In the genomic region with DNA sequence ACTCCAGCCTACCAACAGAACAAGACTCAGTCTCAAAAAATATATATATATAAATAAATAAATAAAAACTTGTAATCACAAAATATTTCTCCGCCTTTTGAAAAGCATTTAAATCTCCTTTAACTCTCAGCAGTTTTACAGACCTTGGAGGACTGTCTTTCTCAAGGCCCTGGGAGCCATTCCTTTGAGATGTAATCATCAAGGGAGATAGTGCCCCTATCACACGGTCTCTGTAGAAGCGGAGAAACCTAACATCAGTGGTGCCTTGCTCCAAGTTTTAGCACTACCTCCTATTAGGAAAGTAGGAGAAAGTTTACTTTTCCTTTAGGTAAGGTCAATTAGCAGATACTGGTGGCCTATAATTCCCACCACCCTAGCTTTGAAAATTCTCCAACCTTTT, we compare ENCODE assay signal across 20 cellular contexts. TPM values are rescaled to one million over a fixed set of nuclear protein-coding genes. Genes with fewer than 3 reads are reported as not detected.
DNase-seq lines count a peak whose midpoint lies in the region; ATAC-seq and TF ChIP-seq lines count a peak whose summit lies in the region.
"Had no signal": no experiment of that assay in that cellular context is flagged by ENCODE, and none has a peak within 500 bp of the region (broad histone marks: within the 10 kb centered on the region; RNA-seq: fewer than 3 reads in every experiment).

No MANE protein-coding gene starts in this region.

- H3K79me1 ChIP-seq in mesenchymal stem cell (replicated peaks; ENCODE audit: low read length, poor library complexity, severe bottlenecking): peaks cover 9% of the 10 kb centered on the region

- H3K9me3 ChIP-seq in mesenchymal stem cell (ENCODE audit: control insufficient read depth, low read length): no peaks in the 10 kb centered on the region
- no peaks in the 10 kb centered on the region for H3K9me3 ChIP-seq in vagina
- H3K9me3 ChIP-seq: Peyer's patch, SJSA1 had no signal

- no peak overlapping the region for H3K4me3 Mint-ChIP-seq in activated naive CD4-positive, alpha-beta T cell treated with anti-CD3 and anti-CD28 coated beads, Interleukin-2, amount 10 ng/mL, durations not matched to agents 7 days and 5 days

- peak overlapping the region; percentile 44 for H2AK5ac ChIP-seq in mesenchymal stem cell (ENCODE audit: low read length, severe bottlenecking)

- no peak overlapping the region for H4K8ac ChIP-seq in mesenchymal stem cell (ENCODE audit: low read length)

- TF ChIP-seq CTCF in brain microvascular endothelial cell (IDR thresholded peaks at IDR 0.05; ENCODE audit: low read depth, low read length, missing control alignments) (no peak), vagina (IDR thresholded peaks at IDR 0.05) (no peak)

- no peak overlapping the region for H3K9ac ChIP-seq in mesenchymal stem cell (ENCODE audit: low read length)

- H3K18ac ChIP-seq in mesenchymal stem cell (ENCODE audit: low read depth in 1 of 2, low read length in 2 of 2): no peak overlapping the region

- H2BK5ac ChIP-seq in mesenchymal stem cell (ENCODE audit: low read depth, low read length, poor library complexity, severe bottlenecking): no peak overlapping the region

- H3K4me3 ChIP-seq in brain microvascular endothelial cell (ENCODE audit: low read depth, low read length) (no peak overlapping the region), mesenchymal stem cell (ENCODE audit: insufficient read depth in 1 of 2, low read depth in 1 of 2, low read length in 2 of 2) (no peak overlapping the region), vagina (no peak overlapping the region)
- H3K4me3 ChIP-seq: Peyer's patch, SJSA1 had no signal

- no peak overlapping the region for H3K27ac Mint-ChIP-seq in activated naive CD4-positive, alpha-beta T cell treated with anti-CD3 and anti-CD28 coated beads, Interleukin-2, amount 10 ng/mL, durations not matched to agents 7 days and 5 days

- peaks cover 29% of the 10 kb centered on the region for H3K4me1 Mint-ChIP-seq in activated naive CD4-positive, alpha-beta T cell treated with anti-CD3 and anti-CD28 coated beads, Interleukin-2, amount 10 ng/mL, durations not matched to agents 7 days and 5 days

- no peaks in the 10 kb centered on the region for H3K27me3 Mint-ChIP-seq in activated naive CD4-positive, alpha-beta T cell treated with anti-CD3 and anti-CD28 coated beads, Interleukin-2, amount 10 ng/mL, durations not matched to agents 7 days and 5 days

- H3K4ac ChIP-seq in mesenchymal stem cell (ENCODE audit: low read depth in 1 of 2, low read length in 2 of 2): no peak overlapping the region

- intact Hi-C loops in vagina (cut with DNase I): no loop called here

- H3K36me3 ChIP-seq in brain microvascular endothelial cell (replicated peaks): peaks cover 12% of the 10 kb centered on the region
- peaks cover 2 to 74% of the 10 kb centered on the region in 2 experiments for H3K36me3 ChIP-seq in mesenchymal stem cell (ENCODE audit: control insufficient read depth in 1 of 2, insufficient read depth in 2 of 2, low read depth in 1 of 2, low read length in 2 of 2)
- H3K36me3 ChIP-seq in vagina: peaks cover 0 to 6% of the 10 kb centered on the region in 2 donors

- H3K27ac ChIP-seq in brain microvascular endothelial cell: peak overlapping the region; percentile 34
- H3K27ac ChIP-seq in mesenchymal stem cell (ENCODE audit: low read length, poor library complexity, severe bottlenecking): no peak overlapping the region
- peak overlapping the region; percentile 66 for H3K27ac ChIP-seq in vagina
- H3K27ac ChIP-seq: Peyer's patch, SJSA1 had no signal

- peak; percentile 13 for DNase-seq in EL
- DNase-seq in brain microvascular endothelial cell: peak; percentile 64
- peak; percentile 18 for DNase-seq in mesenchymal stem cell
- no peak for DNase-seq in vagina (ENCODE audit: extremely low spot score in 2 of 2)
- DNase-seq in activated naive CD4-positive, alpha-beta T cell treated with anti-CD3 and anti-CD28 coated beads, Interleukin-2, amount 10 ng/mL, durations not matched to agents 7 days and 5 days: no peak
- no peak for DNase-seq in putamen (ENCODE audit: low spot score)
- DNase-seq: DMS79, GOT3, HCEC 1CT, KG1, NCI-H1092, NCI-H1436 treated with DMSO at 0.1 percent for 48 hours, NCI-H2029, NCI-H345, NCI-H524 treated with DMSO at 0.1 percent for 48 hours, NCI-H82, Peyer's patch had no signal

- H3K27me3 ChIP-seq in brain microvascular endothelial cell (replicated peaks) (no peaks in the 10 kb centered on the region), mesenchymal stem cell (ENCODE audit: control insufficient read depth in 1 of 2, insufficient read depth in 1 of 2, low read length in 2 of 2) (no peaks in the 10 kb centered on the region), vagina (no peaks in the 10 kb centered on the region)
- H3K27me3 ChIP-seq: Peyer's patch, SJSA1 had no signal

- peaks cover 5% of the 10 kb centered on the region for H3K9me3 Mint-ChIP-seq in activated naive CD4-positive, alpha-beta T cell treated with anti-CD3 and anti-CD28 coated beads, Interleukin-2, amount 10 ng/mL, durations not matched to agents 7 days and 5 days

- no peak overlapping the region for H3K14ac ChIP-seq in mesenchymal stem cell (ENCODE audit: low read length in 2 of 2)

- H3K36me3 Mint-ChIP-seq in activated naive CD4-positive, alpha-beta T cell treated with anti-CD3 and anti-CD28 coated beads, Interleukin-2, amount 10 ng/mL, durations not matched to agents 7 days and 5 days: peaks cover 26% of the 10 kb centered on the region

- 84% methylated on average over 3 of the region's 3 CpGs for WGBS in mesenchymal stem cell

- in situ Hi-C loops in brain microvascular endothelial cell (cut with HindIII; ENCODE audit: low pct_ligation_motif_present, low sequenced_read_pairs): no loop called here

- CTCF ChIA-PET in activated naive CD4-positive, alpha-beta T cell treated with anti-CD3 and anti-CD28 coated beads, Interleukin-2, amount 10 ng/mL, durations not matched to agents 7 days and 5 days (lab: Charles Lee): no interaction called here

- H3K23ac ChIP-seq in mesenchymal stem cell (ENCODE audit: low read length in 2 of 2): no peak overlapping the region

- peak overlapping the region in 1 of 2 experiments; percentile 39 for H2BK12ac ChIP-seq in mesenchymal stem cell (ENCODE audit: low read length in 2 of 2)

- no peak for ATAC-seq in GM21360 (IDR thresholded peaks at IDR 0.05; ENCODE audit: unreplicated experiment)
- ATAC-seq: HepG2 had no signal

- H4K91ac ChIP-seq in mesenchymal stem cell (ENCODE audit: low read length): no peak overlapping the region

- H3K4me2 ChIP-seq in mesenchymal stem cell (ENCODE audit: low read length, poor library complexity, severe bottlenecking): no peak overlapping the region

- no peak for TF ChIP-seq POLR2A in vagina (IDR thresholded peaks at IDR 0.05)

- H2BK120ac ChIP-seq in mesenchymal stem cell (ENCODE audit: low read depth, low read length): no peak overlapping the region

- H2AFZ ChIP-seq in mesenchymal stem cell (ENCODE audit: low read depth, low read length): no peak overlapping the region

- H2BK15ac ChIP-seq in mesenchymal stem cell (ENCODE audit: low read depth, poor library complexity, severe bottlenecking): no peak overlapping the region

- H3K4me1 ChIP-seq in mesenchymal stem cell (ENCODE audit: control insufficient read depth, insufficient read depth, low read depth, low read length) (peaks cover 3% of the 10 kb centered on the region), vagina (peaks cover 53% of the 10 kb centered on the region)

RNA-seq across cellular contexts. Expression of gene ANTXR2, which starts 58.5 kb away (rescaled TPM):
- polyA plus RNA-seq in mesenchymal stem cell (2013, experiment 1 of 2): 80.9 TPM
- polyA plus RNA-seq in mesenchymal stem cell (2013, experiment 2 of 2): 84.2 TPM
- total RNA-seq in vagina: 64.6 TPM

Comparison
In these comparisons a context has a peak if more than half of its experiments do, and no peak if none do; other contexts are left out.
1. DNase-seq: peak in EL (single experiment), brain microvascular endothelial cell (single experiment) and mesenchymal stem cell (single experiment); none in vagina (0 of 2), activated naive CD4-positive, alpha-beta T cell treated with anti-CD3 and anti-CD28 coated beads, Interleukin-2, amount 10 ng/mL, durations not matched to agents 7 days and 5 days (single experiment) and putamen (single experiment).